ENCODE assay signal across 8 cellular contexts in genomic region chr6:155346957-155347356, GRCh38.
"Had no signal": no experiment of that assay in that cellular context is flagged by ENCODE, and none has a peak within 500 bp of the region (broad histone marks: within the 10 kb centered on the region; RNA-seq: fewer than 3 reads in every experiment).

No MANE protein-coding gene starts in this region.

- H3K27ac Mint-ChIP-seq: IgD-negative memory B cell had no signal

- H3K27ac ChIP-seq: KMS-11 had no signal

- FAIRE-seq: HTR-8/SVneo had no signal

- H3K4me3 Mint-ChIP-seq: IgD-negative memory B cell had no signal

- DNase-seq: GOT3, H7, KBM-7 had no signal

- H3K36me3 ChIP-seq: HAP-1 had no signal

- ATAC-seq: HCT116 had no signal

- H3K4me2 ChIP-seq: KMS-11 had no signal

- H3K4me3 ChIP-seq: HAP-1 had no signal

- H3K4me1 ChIP-seq: HAP-1 had no signal

- H3K9me3 ChIP-seq: HAP-1 had no signal

- H3K9ac ChIP-seq: KMS-11 had no signal
